ENCODE assay signal across 22 cellular contexts in the genomic region with DNA sequence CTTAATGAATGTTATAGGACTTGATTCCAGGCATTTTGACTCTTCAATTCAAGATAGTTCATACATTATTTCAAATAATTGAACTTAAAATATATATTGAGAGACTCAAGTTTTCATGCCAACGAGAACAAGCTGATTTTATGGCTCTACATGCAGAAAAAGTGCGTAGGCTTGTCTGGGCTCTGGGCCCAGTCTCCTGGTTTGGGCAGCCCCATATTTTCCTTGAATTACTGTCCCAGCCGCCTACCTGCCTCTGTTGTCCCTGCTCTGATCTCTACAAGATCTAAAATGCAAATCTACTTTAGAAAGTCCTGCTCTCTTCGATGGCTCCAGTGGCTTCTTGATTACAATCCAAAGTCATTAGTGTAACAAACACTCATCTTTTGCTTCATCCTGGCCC.
DNase-seq lines count a peak whose midpoint lies in the region; ATAC-seq, FAIRE-seq and TF ChIP-seq lines count a peak whose summit lies in the region.
"Had no signal": no experiment of that assay in that cellular context is flagged by ENCODE, and none has a peak within 500 bp of the region (broad histone marks: within the 10 kb centered on the region; RNA-seq: fewer than 3 reads in every experiment).

No MANE protein-coding gene starts in this region.

- H4K8ac ChIP-seq in H1 (ENCODE audit: extremely low read depth, insufficient read depth, low read length): no peak overlapping the region

- no peaks in the 10 kb centered on the region for H3K27me3 ChIP-seq in H1 (replicated peaks in 1 of 4; ENCODE audit: control insufficient read depth in 3 of 4, extremely low read depth in 1 of 4, insufficient read depth in 3 of 4, low read length in 3 of 4)
- H3K27me3 ChIP-seq: BLaER1 had no signal

- no peak for TF ChIP-seq CTCF in H1 (IDR thresholded peaks at IDR 0.05; ENCODE audit: control extremely low read depth in 1 of 3, insufficient read depth in 1 of 3, low read depth in 1 of 3, low read length in 3 of 3)

- H4K91ac ChIP-seq in H1 (replicated peaks; ENCODE audit: insufficient read length, low read length): no peak overlapping the region

- no peaks in the 10 kb centered on the region for H3K9me3 ChIP-seq in H1 (ENCODE audit: insufficient read depth in 2 of 2, low read depth in 1 of 2, low read length in 1 of 2)
- H3K9me3 ChIP-seq: BLaER1, Caco-2, HAP-1 had no signal

- no peak for FAIRE-seq in H1 (lab: Jason Lieb, UNC)
- FAIRE-seq: A204.1, G401.6, GM12892, GM19239, H54 had no signal

- H3K56ac ChIP-seq in H1 (replicated peaks; ENCODE audit: insufficient read length, low read depth, low read length): no peak overlapping the region

- ATAC-seq in stimulated activated effector memory CD8-positive, alpha-beta T cell treated with anti-CD3 and anti-CD28 coated beads, Interleukin-12 subunit alpha, Interleukin-12 subunit beta, amount 100 ng/mL, for 72 hours: no peak
- ATAC-seq: CD8-positive, alpha-beta T cell had no signal

- DNase-seq in H1 (ENCODE audit: low read depth in 1 of 2, low spot score in 2 of 2) (no peak), middle frontal gyrus (ENCODE audit: extremely low spot score, low spot score) (peak; percentile 23), superior temporal gyrus (ENCODE audit: extremely low spot score) (peak; percentile 52), NCI-H1092 (lab: John Stamatoyannopoulos, UW) (no peak), 8988T (no peak)
- DNase-seq in stimulated activated effector memory CD8-positive, alpha-beta T cell treated with anti-CD3 and anti-CD28 coated beads, Interleukin-12 subunit alpha, Interleukin-12 subunit beta, amount 100 ng/mL, for 72 hours (ENCODE audit: low spot score in 2 of 2): no peak
- DNase-seq: Caco-2; CD4-positive, CD25-positive, alpha-beta regulatory T cell; CD8-positive, alpha-beta T cell; DMS153; DND-41; GM23248; HFFc6 had no signal

- no peak overlapping the region for H2AFZ ChIP-seq in H1 (ENCODE audit: low read length)
- H2AFZ ChIP-seq: GM23248 had no signal

- POLR2A ChIA-PET in H1 (lab: Charles Lee; ENCODE audit: partially characterized antibody): no interaction called here

- TF ChIP-seq RAD21 in H1 (IDR thresholded peaks at IDR 0.05 in 1 of 2, conservative IDR thresholded peaks at IDR 0.05 in 1 of 2; ENCODE audit: low read depth in 2 of 2, low read length in 2 of 2): no peak

- no peak for TF ChIP-seq POLR2A in H1 (IDR thresholded peaks at IDR 0.05; ENCODE audit: control extremely low read depth in 1 of 2, low read depth in 2 of 2, low read length in 2 of 2)

- no peak overlapping the region for H2BK12ac ChIP-seq in H1 (ENCODE audit: low read depth, low read length)

- no peaks in the 10 kb centered on the region for H3K36me3 ChIP-seq in H1 (ENCODE audit: control insufficient read depth in 2 of 4, insufficient read depth in 4 of 4, low read length in 3 of 4)
- H3K36me3 ChIP-seq: BLaER1, HAP-1 had no signal

- H3K18ac ChIP-seq in H1 (ENCODE audit: extremely low read depth, low read length): no peak overlapping the region

- CTCF ChIA-PET in H1 (lab: Charles Lee; ENCODE audit: partially characterized antibody): interaction anchor here (1.0 kb wide), 1 partner anchor 49 kb away, joined by 4 read pairs; no protein-coding TSS in a partner anchor

- no peak overlapping the region for H3K9ac ChIP-seq in H1 (replicated peaks in 1 of 4; ENCODE audit: extremely low read depth in 1 of 4, low read depth in 3 of 4, low read length in 3 of 4)
- H3K9ac ChIP-seq: BLaER1, GM23248 had no signal

- H3K79me1 ChIP-seq in H1 (ENCODE audit: low read depth, low read length): no peaks in the 10 kb centered on the region

- no peak for TF ChIP-seq EP300 in H1 (IDR thresholded peaks at IDR 0.05; ENCODE audit: borderline replicate concordance in 1 of 2, low read depth in 2 of 2, low read length in 2 of 2)

- H4K5ac ChIP-seq in H1 (ENCODE audit: insufficient read length, low read depth, low read length): no peak overlapping the region

- H3K27ac ChIP-seq in H1 (ENCODE audit: low read depth, low read length): no peak overlapping the region
- H3K27ac ChIP-seq: BLaER1, C4-2B, GM23248 had no signal

- H3K36me3 Mint-ChIP-seq in stimulated activated effector memory CD8-positive, alpha-beta T cell treated with anti-CD3 and anti-CD28 coated beads, Interleukin-12 subunit alpha, Interleukin-12 subunit beta, amount 100 ng/mL, for 72 hours: no peaks in the 10 kb centered on the region
- H3K36me3 Mint-ChIP-seq: CD4-positive, CD25-positive, alpha-beta regulatory T cell; CD8-positive, alpha-beta T cell had no signal

- H3K9me3 Mint-ChIP-seq in stimulated activated effector memory CD8-positive, alpha-beta T cell treated with anti-CD3 and anti-CD28 coated beads, Interleukin-12 subunit alpha, Interleukin-12 subunit beta, amount 100 ng/mL, for 72 hours: peaks cover 8% of the 10 kb centered on the region
- H3K9me3 Mint-ChIP-seq: CD8-positive, alpha-beta T cell had no signal

- no peak overlapping the region for H3K23ac ChIP-seq in H1 (ENCODE audit: insufficient read length)

- H3K4me1 ChIP-seq in H1 (replicated peaks in 1 of 4; ENCODE audit: control insufficient read depth in 3 of 4, insufficient read depth in 4 of 4, low read length in 3 of 4): peaks cover 0 to 3% (median 0%) of the 10 kb centered on the region in 4 experiments; a peak in 1 of 7 replicates
- H3K4me1 ChIP-seq: BLaER1, Caco-2, HAP-1 had no signal

- no peak overlapping the region for H3K4me2 ChIP-seq in H1 (ENCODE audit: insufficient read depth in 1 of 2, low read depth in 2 of 2, low read length in 2 of 2)
- H3K4me2 ChIP-seq: BLaER1 had no signal

- no peaks in the 10 kb centered on the region for H3K79me2 ChIP-seq in H1 (ENCODE audit: control insufficient read depth in 1 of 2, insufficient read depth in 2 of 2, low read length in 2 of 2)

- no peak overlapping the region for H3K27ac Mint-ChIP-seq in stimulated activated effector memory CD8-positive, alpha-beta T cell treated with anti-CD3 and anti-CD28 coated beads, Interleukin-12 subunit alpha, Interleukin-12 subunit beta, amount 100 ng/mL, for 72 hours
- H3K27ac Mint-ChIP-seq: B cell; CD4-positive, CD25-positive, alpha-beta regulatory T cell; CD8-positive, alpha-beta T cell; HFFc6 had no signal

- peak overlapping the region; percentile 21 for H3K14ac ChIP-seq in H1 (ENCODE audit: insufficient read length)

- H2BK20ac ChIP-seq in H1 (ENCODE audit: low read length): no peak overlapping the region

- no peak overlapping the region for H2BK120ac ChIP-seq in H1 (replicated peaks; ENCODE audit: low read depth, low read length)

- H4K20me1 ChIP-seq in H1 (replicated peaks in 1 of 2; ENCODE audit: control insufficient read depth in 1 of 2, insufficient read depth in 2 of 2, low read length in 2 of 2): no peaks in the 10 kb centered on the region
- H4K20me1 ChIP-seq: BLaER1 had no signal

- no peaks in the 10 kb centered on the region for H3K4me1 Mint-ChIP-seq in stimulated activated effector memory CD8-positive, alpha-beta T cell treated with anti-CD3 and anti-CD28 coated beads, Interleukin-12 subunit alpha, Interleukin-12 subunit beta, amount 100 ng/mL, for 72 hours
- H3K4me1 Mint-ChIP-seq: B cell; CD4-positive, CD25-positive, alpha-beta regulatory T cell had no signal

- H3K4ac ChIP-seq in H1 (replicated peaks; ENCODE audit: insufficient read length, low read depth, low read length): no peak overlapping the region

- H3K4me3 ChIP-seq in H1 (ENCODE audit: extremely low read depth in 1 of 4, insufficient read depth in 2 of 4, low read depth in 3 of 4, low read length in 4 of 4): no peak overlapping the region
- H3K4me3 ChIP-seq: BLaER1, GM23248, HAP-1 had no signal

- H3K23me2 ChIP-seq in H1 (ENCODE audit: low read depth, low read length): no peaks in the 10 kb centered on the region

- no peak overlapping the region for H2AK5ac ChIP-seq in H1 (ENCODE audit: low read depth, low read length)

- WGBS in H1 (ENCODE audit: extremely low coverage in 1 of 2, insufficient coverage in 1 of 2, insufficient read length in 1 of 2, insufficient replicate concordance in 2 of 2, low coverage in 1 of 2, low lambda C conversion rate in 2 of 2, missing lambda C conversion rate in 1 of 2), 2 experiments: 91% methylated on average over 4 of the region's 4 CpGs; no CpG with 5 or more reads in 1 of the 2 experiments

- H2BK5ac ChIP-seq in H1 (ENCODE audit: low read depth, low read length): no peak overlapping the region

- no peak overlapping the region for H3K4me3 Mint-ChIP-seq in stimulated activated effector memory CD8-positive, alpha-beta T cell treated with anti-CD3 and anti-CD28 coated beads, Interleukin-12 subunit alpha, Interleukin-12 subunit beta, amount 100 ng/mL, for 72 hours
- H3K4me3 Mint-ChIP-seq: B cell; CD4-positive, CD25-positive, alpha-beta regulatory T cell; CD8-positive, alpha-beta T cell; HFFc6 had no signal

- no peak overlapping the region for H2BK15ac ChIP-seq in H1 (ENCODE audit: low read length)

TF ChIP-seq in H1, 55 proteins besides CTCF, POLR2A, EP300 and RAD21 (continues in another document):
- TF ChIP-seq SIN3A (conservative IDR thresholded peaks at IDR 0.05 in 1 of 2, IDR thresholded peaks at IDR 0.05 in 1 of 2; ENCODE audit: low read depth in 1 of 2, low read length in 2 of 2) (no peak), MAFK (IDR thresholded peaks at IDR 0.05; ENCODE audit: low read depth, low read length) (no peak), TAF7 (optimal IDR thresholded peaks at IDR 0.05; ENCODE audit: borderline replicate concordance, low read depth, low read length) (no peak), TEAD4 (IDR thresholded peaks at IDR 0.05; ENCODE audit: low read depth, low read length) (no peak), YY1 (IDR thresholded peaks at IDR 0.05; ENCODE audit: low read depth, low read length) (no peak), SRF (IDR thresholded peaks at IDR 0.05; ENCODE audit: low read depth, low read length) (no peak), SAP30 (IDR thresholded peaks at IDR 0.05; ENCODE audit: insufficient read depth, insufficient replicate concordance, low read length) (no peak), KDM4A (IDR thresholded peaks at IDR 0.05; ENCODE audit: low read depth, low read length, severe bottlenecking) (no peak), JUND (IDR thresholded peaks at IDR 0.05; ENCODE audit: low read length) (no peak), CTBP2 (IDR thresholded peaks at IDR 0.05; ENCODE audit: borderline replicate concordance, insufficient read depth, insufficient read length, low read length) (no peak), PHF8 (conservative IDR thresholded peaks at IDR 0.05; ENCODE audit: low read depth, low read length) (no peak), CREB1 (IDR thresholded peaks at IDR 0.05) (no peak)
- TF ChIP-seq, protein P1, sequence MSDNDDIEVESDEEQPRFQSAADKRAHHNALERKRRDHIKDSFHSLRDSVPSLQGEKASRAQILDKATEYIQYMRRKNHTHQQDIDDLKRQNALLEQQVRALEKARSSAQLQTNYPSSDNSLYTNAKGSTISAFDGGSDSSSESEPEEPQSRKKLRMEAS (IDR thresholded peaks at IDR 0.05): no peak
- TF ChIP-seq, protein P2, sequence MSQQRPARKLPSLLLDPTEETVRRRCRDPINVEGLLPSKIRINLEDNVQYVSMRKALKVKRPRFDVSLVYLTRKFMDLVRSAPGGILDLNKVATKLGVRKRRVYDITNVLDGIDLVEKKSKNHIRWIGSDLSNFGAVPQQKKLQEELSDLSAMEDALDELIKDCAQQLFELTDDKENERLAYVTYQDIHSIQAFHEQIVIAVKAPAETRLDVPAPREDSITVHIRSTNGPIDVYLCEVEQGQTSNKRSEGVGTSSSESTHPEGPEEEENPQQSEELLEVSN (IDR thresholded peaks at IDR 0.05): no peak

Comparison
In these comparisons a context has a peak if more than half of its experiments do, and no peak if none do; other contexts are left out.
1. DNase-seq: peak in middle frontal gyrus (single experiment) and superior temporal gyrus (single experiment); none in H1 (0 of 2), stimulated activated effector memory CD8-positive, alpha-beta T cell treated with anti-CD3 and anti-CD28 coated beads, Interleukin-12 subunit alpha, Interleukin-12 subunit beta, amount 100 ng/mL, for 72 hours (0 of 2), NCI-H1092 (single experiment) and 8988T (single experiment).